In the genomic region with DNA sequence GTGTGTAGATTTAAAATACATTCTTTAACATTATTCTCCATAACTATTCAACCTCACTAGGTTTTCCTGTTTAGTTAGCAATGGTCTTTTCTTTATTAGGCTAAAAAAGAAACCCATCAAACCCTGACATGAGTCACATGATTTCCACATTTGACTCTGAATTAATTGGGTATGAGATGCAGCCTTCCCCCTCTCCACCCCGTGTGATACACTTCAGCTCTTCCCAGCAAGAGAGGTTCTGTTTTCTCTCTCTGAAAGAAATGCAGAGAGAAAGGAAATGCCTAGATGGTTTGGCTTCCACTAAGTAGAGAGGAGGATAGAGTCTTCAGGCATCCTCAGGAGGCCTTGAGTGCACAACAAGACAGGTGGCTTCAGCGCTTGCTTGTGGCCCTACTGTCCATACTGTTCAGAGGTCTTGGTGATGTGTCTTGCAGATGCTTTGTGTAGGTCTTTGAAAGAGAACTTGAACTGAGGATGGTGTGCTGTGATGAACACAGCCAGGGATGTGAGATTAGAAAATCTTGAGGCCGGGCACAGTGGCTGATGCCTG, we compare ENCODE assay signal across 29 cellular contexts. TPM values are rescaled to one million over a fixed set of nuclear protein-coding genes. Genes with fewer than 3 reads are reported as not detected.
A peak's percentile ranks its signal among the peaks of the same experiment; 100 is the strongest.
DNase-seq lines count a peak whose midpoint lies in the region; ATAC-seq, FAIRE-seq and TF ChIP-seq lines count a peak whose summit lies in the region.
"Had no signal": no experiment of that assay in that cellular context is flagged by ENCODE, and none has a peak within 500 bp of the region (broad histone marks: within the 10 kb centered on the region; RNA-seq: fewer than 3 reads in every experiment).

No MANE protein-coding gene starts in this region.

- TF ChIP-seq POLR2A in K562 (conservative IDR thresholded peaks at IDR 0.05): no peak

- peak; percentile 12 for ATAC-seq in activated CD4-positive, alpha-beta T cell treated with anti-CD3 and anti-CD28 coated beads for 36 hours
- ATAC-seq in T-helper 17 cell (no peak), K562 (no peak), HG02970 (IDR thresholded peaks at IDR 0.05; ENCODE audit: low FRiP score, unreplicated experiment) (no peak)
- ATAC-seq: lower lobe of right lung, T-cell had no signal

- no peaks in the 10 kb centered on the region for H3K9me3 Mint-ChIP-seq in activated CD4-positive, alpha-beta T cell treated with anti-CD3 and anti-CD28 coated beads for 36 hours (ENCODE audit: low read depth)
- H3K9me3 Mint-ChIP-seq: T-cell had no signal

- peaks cover 13% of the 10 kb centered on the region for H3K36me3 Mint-ChIP-seq in activated CD4-positive, alpha-beta T cell treated with anti-CD3 and anti-CD28 coated beads for 36 hours (ENCODE audit: low read depth)
- H3K36me3 Mint-ChIP-seq in T-helper 17 cell (ENCODE audit: low read depth): no peaks in the 10 kb centered on the region

- H3K9ac ChIP-seq in K562 (ENCODE audit: insufficient read depth in 1 of 2, low read depth in 2 of 2, low read length in 2 of 2): no peak overlapping the region

- no peak for TF ChIP-seq EP300 in K562 (IDR thresholded peaks at IDR 0.05; ENCODE audit: low read length)

- no peak overlapping the region for H3K27ac ChIP-seq in DOHH2 (ENCODE audit: low read depth, low read length)
- no peak overlapping the region for H3K27ac ChIP-seq in K562 (ENCODE audit: extremely low read depth, low read depth, low read length)
- H3K27ac ChIP-seq: 22Rv1, dorsolateral prefrontal cortex, HL-60, lower lobe of right lung, neutrophil, sigmoid colon, SJSA1 had no signal

- no TSS peak for BruUV-seq in K562 (replicated peaks; lab: Mats Ljungman, UMichigan)

- H3K4me2 ChIP-seq in DOHH2 (ENCODE audit: low read length) (peak overlapping the region; percentile 30), K562 (ENCODE audit: insufficient read depth, low read length) (no peak overlapping the region)

- H2AFZ ChIP-seq in K562 (ENCODE audit: low read depth, low read length): no peak overlapping the region

- H3K27me3 Mint-ChIP-seq in activated CD4-positive, alpha-beta T cell treated with anti-CD3 and anti-CD28 coated beads for 36 hours: no peaks in the 10 kb centered on the region
- H3K27me3 Mint-ChIP-seq in T-helper 17 cell: no peaks in the 10 kb centered on the region
- H3K27me3 Mint-ChIP-seq: T-cell had no signal

- in situ Hi-C loops in K562 (cut with MboI): no loop called here

- TF ChIP-seq CTCF in DOHH2 (IDR thresholded peaks at IDR 0.05; ENCODE audit: low read depth, low read length, poor library complexity, severe bottlenecking): no peak
- TF ChIP-seq CTCF in K562 (IDR thresholded peaks at IDR 0.05 in 2 of 3, conservative IDR thresholded peaks at IDR 0.05 in 1 of 3; ENCODE audit: insufficient read depth in 2 of 3, low read depth in 1 of 3, low read length in 3 of 3): no peak

- CTCF ChIA-PET in activated CD4-positive, alpha-beta T cell treated with anti-CD3 and anti-CD28 coated beads for 36 hours (lab: Charles Lee): interaction anchor here (0.6 to 2.5 kb wide), 7 partner anchors 12 to 137 kb away, joined by 3 to 11 read pairs (median 3); a partner anchor contains a TSS
- CTCF ChIA-PET in K562 (lab: Yijun Ruan, JAX; ENCODE audit: low intra/inter-chr PET ratio): no interaction called here

- H3K4me3 ChIP-seq in DOHH2 (ENCODE audit: low read length) (no peak overlapping the region), K562 (no peak overlapping the region)
- H3K4me3 ChIP-seq: dorsolateral prefrontal cortex, lower lobe of right lung, sigmoid colon, SJSA1 had no signal

- no peaks in the 10 kb centered on the region for H3F3A ChIP-seq in DOHH2 (ENCODE audit: control insufficient read depth, insufficient read depth)

- intact Hi-C loops in activated CD4-positive, alpha-beta T cell treated with anti-CD3 and anti-CD28 coated beads for 36 hours (cut with DNase I, micrococcal nuclease): no loop called here
- intact Hi-C loops in K562 (cut with micrococcal nuclease): loop anchor here (5.0 kb wide), 1 partner anchor 99 kb away; no protein-coding TSS in a partner anchor

- no peaks in the 10 kb centered on the region; the same call in 1 of the 2 replicates for H3K36me3 ChIP-seq in DOHH2 (ENCODE audit: control insufficient read depth, low read length)
- H3K36me3 ChIP-seq in K562 (ENCODE audit: control insufficient read depth, insufficient read depth, low read length): 0 out of 3 replicates have a peak, but pooled peaks cover 2% of the 10 kb centered on the region
- H3K36me3 ChIP-seq: lower lobe of right lung, neutrophil, sigmoid colon had no signal

- DNase-seq in activated CD4-positive, alpha-beta T cell treated with anti-CD3 and anti-CD28 coated beads for 36 hours: peak; percentile 18
- DNase-seq in activated CD4-positive, alpha-beta T cell treated with anti-CD3 and anti-CD28 coated beads, Interleukin-2, amount 50 U/mL, for 1 hour: no peak
- no peak for DNase-seq in T-helper 17 cell
- no peak for DNase-seq in K562 (ENCODE audit: extremely low read depth in 1 of 4, low spot score in 3 of 4)
- no peak for DNase-seq in AML-193 (lab: John Stamatoyannopoulos, UW)
- DNase-seq in H4 (ENCODE audit: low spot score): no peak
- DNase-seq: activated CD4-positive, alpha-beta T cell treated with anti-CD3 and anti-CD28 coated beads for 48 hours; activated T-cell treated with anti-CD3 and anti-CD28 coated beads for 4 hours; cerebellar nuclear complex; dorsolateral prefrontal cortex; HCEC 1CT; kidney; lower lobe of right lung; NCI-H1092 treated with DMSO at 0.1 percent for 48 hours; NCI-H187 treated with DMSO at 0.1 percent for 48 hours; NCI-H2227 treated with DMSO at 0.1 percent for 48 hours; NCI-H69; sigmoid colon; stimulated activated CD4-positive, alpha-beta T cell treated with anti-CD3 and anti-CD28 coated beads, Interleukin-15, amount 100 ng/mL, for 24 hours; T-cell; trophoblast cell had no signal

- TF ChIP-seq RAD21 in K562 (CRISPR knock-in tag; conservative IDR thresholded peaks at IDR 0.05 in 1 of 2, IDR thresholded peaks at IDR 0.05 in 1 of 2): no peak

- peak overlapping the region; percentile 93 for H3K27ac Mint-ChIP-seq in activated CD4-positive, alpha-beta T cell treated with anti-CD3 and anti-CD28 coated beads for 36 hours
- H3K27ac Mint-ChIP-seq in T-helper 17 cell: peak overlapping the region; percentile 22
- H3K27ac Mint-ChIP-seq: progenitor cell of endocrine pancreas, T-cell had no signal

- no peak for FAIRE-seq in K562 (lab: Jason Lieb, UNC)
- FAIRE-seq: endothelial cell of umbilical vein, kidney had no signal

- no peaks in the 10 kb centered on the region for H3K9me3 ChIP-seq in DOHH2 (ENCODE audit: control insufficient read depth, insufficient read depth, low read length)
- H3K9me3 ChIP-seq in T-helper 17 cell (ENCODE audit: control insufficient read depth, low read length, poor library complexity, severe bottlenecking): no peaks in the 10 kb centered on the region
- H3K9me3 ChIP-seq in K562 (replicated peaks; ENCODE audit: control insufficient read depth, insufficient read depth, low read depth, low read length): no peaks in the 10 kb centered on the region
- H3K9me3 ChIP-seq: lower lobe of right lung, neutrophil, sigmoid colon, SJSA1 had no signal

- H3K9me1 ChIP-seq in K562 (ENCODE audit: control insufficient read depth, insufficient read depth, low read length): no peaks in the 10 kb centered on the region

- H3K79me2 ChIP-seq in DOHH2 (ENCODE audit: control insufficient read depth, low read length) (peaks cover 20% of the 10 kb centered on the region), K562 (ENCODE audit: control insufficient read depth, insufficient read depth, low read length) (peaks cover 34% of the 10 kb centered on the region)

- peaks cover 2% of the 10 kb centered on the region; the same call in 1 of the 2 replicates for H4K20me1 ChIP-seq in DOHH2 (ENCODE audit: control insufficient read depth, insufficient read depth, low read depth, low read length)
- no peaks in the 10 kb centered on the region for H4K20me1 ChIP-seq in K562 (replicated peaks; ENCODE audit: control insufficient read depth, insufficient read depth, low read length)

- H3K4me1 Mint-ChIP-seq in activated CD4-positive, alpha-beta T cell treated with anti-CD3 and anti-CD28 coated beads for 36 hours: peaks cover 43% of the 10 kb centered on the region
- H3K4me1 Mint-ChIP-seq in T-helper 17 cell: peaks cover 35% of the 10 kb centered on the region

- POLR2A ChIA-PET in activated CD4-positive, alpha-beta T cell treated with anti-CD3 and anti-CD28 coated beads for 36 hours (lab: Charles Lee): interaction anchor here (0.6 kb wide), 1 partner anchor 79 kb away, joined by 3 read pairs; no protein-coding TSS in a partner anchor
- POLR2A ChIA-PET in K562 (lab: Yijun Ruan, JAX): interaction anchor here (1.1 kb wide), 1 partner anchor 12 kb away, joined by 3 read pairs; no protein-coding TSS in a partner anchor

- H3K4me1 ChIP-seq in DOHH2 (ENCODE audit: control insufficient read depth, low read length) (peaks cover 25% of the 10 kb centered on the region), K562 (replicated peaks in 1 of 2; ENCODE audit: control insufficient read depth in 2 of 2, insufficient read depth in 2 of 2, low read length in 2 of 2) (peaks cover 5 to 12% of the 10 kb centered on the region in 2 experiments; a peak in 4 of 5 replicates)
- H3K4me1 ChIP-seq: lower lobe of right lung, sigmoid colon, SJSA1 had no signal

- H3K9me2 ChIP-seq in DOHH2 (replicated peaks; ENCODE audit: control insufficient read depth, low read length): no peaks in the 10 kb centered on the region

- WGBS in K562 (ENCODE audit: insufficient coverage, low coverage, missing lambda C conversion rate): 88% methylated on average over 3 of the region's 3 CpGs

- H3K27me3 ChIP-seq in DOHH2 (ENCODE audit: control insufficient read depth, low read length) (no peaks in the 10 kb centered on the region), K562 (ENCODE audit: control insufficient read depth in 2 of 2, insufficient read depth in 2 of 2, low read length in 2 of 2) (no peaks in the 10 kb centered on the region)
- H3K27me3 ChIP-seq: dorsolateral prefrontal cortex, neutrophil, sigmoid colon, SJSA1 had no signal

- H3K4me3 Mint-ChIP-seq in activated CD4-positive, alpha-beta T cell treated with anti-CD3 and anti-CD28 coated beads for 36 hours: peak overlapping the region; percentile 34
- H3K4me3 Mint-ChIP-seq in T-helper 17 cell: no peak overlapping the region
- H3K4me3 Mint-ChIP-seq: T-cell had no signal

RNA-seq across cellular contexts. Expression of a gene that starts 17.3 kb away (rescaled TPM):
- total RNA-seq in activated CD4-positive, alpha-beta T cell treated with anti-CD3 and anti-CD28 coated beads for 36 hours: 10 to 100 TPM; 17.6 to 18.4 TPM
- total RNA-seq in T-helper 17 cell (10 to 100 TPM; 20.7 to 26.4 TPM), K562 (2014; rRNA removed) (22.5 and 30.7 TPM in 2 replicates), K562 (2014; rRNA removed; fragmentation: Illumina TruSeq; extraction: Trizol) (24.3 and 27.5 TPM in 2 replicates), K562 (2015; rRNA removed; fragmentation: Illumina TruSeq; extraction: Trizol) (27.9 and 28.1 TPM in 2 replicates), K562 (2021) (25.8 and 26.6 TPM in 2 replicates)
- 45.6 and 71.4 TPM in 2 replicates for total RNA-seq in K562 (2011; cell fraction: chromatin; rRNA removed; ENCODE audit: low replicate concordance)
- 42.9 and 58.8 TPM in 2 replicates for total RNA-seq in K562 (2011; cell fraction: nucleolus; rRNA removed)
- 45.3 and 48.5 TPM in 2 replicates for total RNA-seq in K562 (2011; cell fraction: nucleoplasm; rRNA removed)
- polyA plus RNA-seq in K562 (2011; rRNA removed) (26.1 and 27.0 TPM in 2 replicates), K562 (2014; fragmentation: Illumina TruSeq; extraction: Trizol) (24.1 and 25.9 TPM in 2 replicates), K562 (2014; fragmentation: Nextera tagmentation; extraction: Ambion mirVana) (10 to 100 TPM; 52.3 to 62.2 TPM), K562 (2014; rRNA removed) (16.5 and 25.5 TPM in 2 replicates)
- polyA plus RNA-seq in K562 (2011; cell fraction: cytosol; rRNA removed): 27.4 and 27.7 TPM in 2 replicates
- 15.7 and 17.5 TPM in 2 replicates for polyA plus RNA-seq in K562 (2011; cell fraction: nucleus; rRNA removed)
- polyA plus RNA-seq in K562 (2012): 21.3 and 22.0 TPM in 2 replicates
- 62.9 TPM in 2 replicates for polyA minus RNA-seq in K562 (2011; rRNA and poly(A)+ RNA removed)
- 21.6 and 22.2 TPM in 2 replicates for polyA minus RNA-seq in K562 (2011; cell fraction: cytosol; rRNA and poly(A)+ RNA removed)
- 62.1 and 76.5 TPM in 2 replicates for polyA minus RNA-seq in K562 (2011; cell fraction: nucleus; rRNA and poly(A)+ RNA removed)
- 17.6 and 19.2 TPM in 2 replicates for total RNA-seq in H4 (2014; rRNA removed; shearing (Covaris generic))

RNA-seq across cellular contexts. Expression of a gene that starts 17.9 kb away (rescaled TPM):
- total RNA-seq in activated CD4-positive, alpha-beta T cell treated with anti-CD3 and anti-CD28 coated beads for 36 hours: 10 to 100 TPM; 46.4 to 53.4 TPM
- total RNA-seq in T-helper 17 cell (10 to 100 TPM; 14.6 to 19.2 TPM), K562 (2014; rRNA removed) (24.2 and 28.8 TPM in 2 replicates), K562 (2014; rRNA removed; fragmentation: Illumina TruSeq; extraction: Trizol) (41.1 and 41.8 TPM in 2 replicates), K562 (2015; rRNA removed; fragmentation: Illumina TruSeq; extraction: Trizol) (29.0 and 33.9 TPM in 2 replicates), K562 (2021) (56.2 and 69.4 TPM in 2 replicates)
- total RNA-seq in K562 (2011; cell fraction: chromatin; rRNA removed; ENCODE audit: low replicate concordance): 27.0 and 54.7 TPM in 2 replicates
- total RNA-seq in K562 (2011; cell fraction: nucleolus; rRNA removed): 13.8 and 16.4 TPM in 2 replicates
- total RNA-seq in K562 (2011; cell fraction: nucleoplasm; rRNA removed): 46.3 and 95.0 TPM in 2 replicates
- polyA plus RNA-seq in K562 (2011; rRNA removed) (66.4 and 69.4 TPM in 2 replicates), K562 (2014; fragmentation: Illumina TruSeq; extraction: Trizol) (31.3 and 36.9 TPM in 2 replicates), K562 (2014; fragmentation: Nextera tagmentation; extraction: Ambion mirVana) (10 to 100 TPM; 50.2 to 61.0 TPM), K562 (2014; rRNA removed) (29.9 and 40.8 TPM in 2 replicates)
- 44.2 and 62.9 TPM in 2 replicates for polyA plus RNA-seq in K562 (2011; cell fraction: cytosol; rRNA removed)
- 19.4 and 28.2 TPM in 2 replicates for polyA plus RNA-seq in K562 (2011; cell fraction: nucleus; rRNA removed)
- polyA plus RNA-seq in K562 (2012): 38.7 and 53.8 TPM in 2 replicates
- 41.4 and 43.3 TPM in 2 replicates for polyA minus RNA-seq in K562 (2011; rRNA and poly(A)+ RNA removed)
- polyA minus RNA-seq in K562 (2011; cell fraction: cytosol; rRNA and poly(A)+ RNA removed): 13.4 and 17.3 TPM in 2 replicates
- polyA minus RNA-seq in K562 (2011; cell fraction: nucleus; rRNA and poly(A)+ RNA removed): 10.0 and 11.6 TPM in 2 replicates
- 31.5 and 33.0 TPM in 2 replicates for total RNA-seq in H4 (2014; rRNA removed; shearing (Covaris generic))
